29 cellular contexts compared by ENCODE assay signal in genomic region chr14:46008348-46008747, GRCh38.
"Had no signal": no experiment of that assay in that cellular context is flagged by ENCODE, and none has a peak within 500 bp of the region (broad histone marks: within the 10 kb centered on the region; RNA-seq: fewer than 3 reads in every experiment).

No MANE protein-coding gene starts in this region.

- ATAC-seq: effector memory CD8-positive, alpha-beta T cell; esophagus mucosa; gastrocnemius medialis; heart right ventricle; left cardiac atrium; left lung; left ventricle myocardium superior; lower lobe of right lung; mucosa of descending colon; naive thymus-derived CD8-positive, alpha-beta T cell had no signal

- H3K4me1 Mint-ChIP-seq: naive B cell; naive thymus-derived CD8-positive, alpha-beta T cell had no signal

- H3K4me3 Mint-ChIP-seq: dendritic cell treated with granulocyte-macrophage colony-stimulating factor and Interleukin-4, amounts not matched to agents 40 ng/mL and 50 ng/mL, for 4 days; effector memory CD8-positive, alpha-beta T cell; endodermal cell; mesothelial cell of epicardium; naive B cell; naive thymus-derived CD8-positive, alpha-beta T cell had no signal

- H3K27me3 Mint-ChIP-seq: dendritic cell treated with granulocyte-macrophage colony-stimulating factor and Interleukin-4, amounts not matched to agents 40 ng/mL and 50 ng/mL, for 4 days; effector memory CD8-positive, alpha-beta T cell; naive B cell; naive thymus-derived CD8-positive, alpha-beta T cell had no signal

- H3K27ac ChIP-seq: colonic mucosa, epithelial cell of prostate, esophagus squamous epithelium, gastrocnemius medialis, heart right ventricle, left lung, lower lobe of right lung had no signal

- H3K4me3 ChIP-seq: colonic mucosa, esophagus squamous epithelium, gastrocnemius medialis, heart right ventricle, left lung, lower lobe of right lung, mucosa of descending colon had no signal

- DNase-seq: colonic mucosa; cortex of kidney; effector CD8-positive, alpha-beta T cell; effector memory CD8-positive, alpha-beta T cell; endodermal cell; erythroblast; esophagus squamous epithelium; foreskin fibroblast; foreskin melanocyte; gastrocnemius medialis; glutamatergic neuron; head of caudate nucleus; heart right ventricle; hippocampal formation; left cardiac atrium; left lung; left ventricle myocardium superior; lower lobe of right lung; mesenchymal stem cell; mucosa of descending colon; naive B cell; naive thymus-derived CD8-positive, alpha-beta T cell had no signal

- H3K27ac Mint-ChIP-seq: dendritic cell treated with granulocyte-macrophage colony-stimulating factor and Interleukin-4, amounts not matched to agents 40 ng/mL and 50 ng/mL, for 4 days; effector memory CD8-positive, alpha-beta T cell; endodermal cell; mesothelial cell of epicardium; naive B cell; naive thymus-derived CD8-positive, alpha-beta T cell had no signal

- H3K36me3 Mint-ChIP-seq: mesothelial cell of epicardium, naive B cell had no signal

- H3K36me3 ChIP-seq: colonic mucosa, esophagus squamous epithelium, gastrocnemius medialis, heart right ventricle, left lung, lower lobe of right lung had no signal

- H3K27me3 ChIP-seq: colonic mucosa, gastrocnemius medialis, heart right ventricle, left lung had no signal

- H3K4me1 ChIP-seq: colonic mucosa, esophagus squamous epithelium, gastrocnemius medialis, heart right ventricle, left lung, lower lobe of right lung had no signal

- FAIRE-seq: endometrium, islet of Langerhans, keratinocyte had no signal

- H3K9me3 ChIP-seq: colonic mucosa, gastrocnemius medialis had no signal
